In the genomic region with DNA sequence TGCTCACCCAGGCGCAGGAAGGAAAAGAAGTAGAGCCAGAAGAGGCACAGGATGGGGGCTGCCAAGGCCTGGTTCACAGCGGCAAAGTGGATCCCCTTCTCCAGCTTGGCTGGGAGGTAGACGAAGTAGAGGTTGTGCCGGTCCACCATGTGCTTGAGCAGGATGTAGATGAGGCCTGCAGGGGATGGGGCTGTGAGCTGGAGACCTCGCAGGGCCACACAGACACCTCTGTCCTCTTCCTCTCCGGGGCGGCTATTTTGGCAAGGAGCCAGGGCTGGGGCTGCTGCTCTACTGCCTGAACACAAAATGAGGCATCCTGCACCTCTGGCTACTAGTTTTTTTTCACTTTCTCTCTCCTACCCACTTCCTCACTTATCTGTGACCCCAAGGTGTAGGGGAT, we compare ENCODE assay signal across 8 cellular contexts. TPM values are rescaled to one million over a fixed set of nuclear protein-coding genes. Genes with fewer than 3 reads are reported as not detected.
DNase-seq lines count a peak whose midpoint lies in the region; ATAC-seq, FAIRE-seq and TF ChIP-seq lines count a peak whose summit lies in the region.

No MANE protein-coding gene starts in this region.

- CTCF ChIA-PET in activated CD8-positive, alpha-beta memory T cell treated with anti-CD3 and anti-CD28 coated beads, Interleukin-2, amount 10 ng/mL, durations not matched to agents 7 days and 5 days (lab: Charles Lee): interaction anchor here (1.1 to 1.5 kb wide), 3 partner anchors 61 to 375 kb away, joined by 3 to 4 read pairs (median 3); a partner anchor contains a TSS
- CTCF ChIA-PET in GM10248 (lab: Yijun Ruan, JAX): interaction anchor here (0.9 kb wide), 1 partner anchor 73 kb away, joined by 3 read pairs; a partner anchor contains a TSS

- no peaks in the 10 kb centered on the region for H3K27me3 Mint-ChIP-seq in activated CD8-positive, alpha-beta memory T cell treated with anti-CD3 and anti-CD28 coated beads, Interleukin-2, amount 10 ng/mL, durations not matched to agents 7 days and 5 days

- peak overlapping the region in 2 of 5 donors; percentile 26 to 40 for H3K27ac ChIP-seq in stomach

- H3K4me3 Mint-ChIP-seq in activated CD8-positive, alpha-beta memory T cell treated with anti-CD3 and anti-CD28 coated beads, Interleukin-2, amount 10 ng/mL, durations not matched to agents 7 days and 5 days: no peak overlapping the region

- POLR2A ChIA-PET in GM10248 (lab: Yijun Ruan, JAX): no interaction called here

- H3K4me1 ChIP-seq in stomach: peaks cover 25 to 59% (median 35%) of the 10 kb centered on the region in 4 donors

- peak; percentile 75 for DNase-seq in activated gamma-delta T cell treated with Interleukin-2 at 50 U/mL for 16 hours
- DNase-seq in activated gamma-delta T cell (lab: John Stamatoyannopoulos, UW): no peak
- peak; percentile 58 for DNase-seq in activated CD8-positive, alpha-beta memory T cell treated with anti-CD3 and anti-CD28 coated beads, Interleukin-2, amount 10 ng/mL, durations not matched to agents 7 days and 5 days
- DNase-seq in left ventricle myocardium superior: peak; percentile 69
- peak; percentile 34 for DNase-seq in stomach
- DNase-seq in GM12891 (ENCODE audit: insufficient read length, low spot score): no peak
- DNase-seq in GM10248 (ENCODE audit: extremely low spot score): no peak

- peak; percentile 25 for ATAC-seq in activated CD8-positive, alpha-beta memory T cell treated with anti-CD3 and anti-CD28 coated beads, Interleukin-2, amount 10 ng/mL, durations not matched to agents 7 days and 5 days
- ATAC-seq in left ventricle myocardium superior: no peak
- ATAC-seq in HG02610 (IDR thresholded peaks at IDR 0.05; ENCODE audit: unreplicated experiment): no peak

- TF ChIP-seq POLR2A in stomach (IDR thresholded peaks at IDR 0.05): no peak
- TF ChIP-seq POLR2A in GM12891 (IDR thresholded peaks at IDR 0.05; ENCODE audit: low read depth, low read length): no peak

- H3K36me3 ChIP-seq in stomach: peaks cover 57 to 100% (median 99%) of the 10 kb centered on the region in 4 donors

- no peaks in the 10 kb centered on the region for H3K9me3 ChIP-seq in stomach

- 54 to 78% (median 59%) methylated on average over 7 of the region's 7 CpGs for WGBS in stomach, 5 donors

- no peak for TF ChIP-seq EP300 in stomach (IDR thresholded peaks at IDR 0.05)

- peaks cover 43% of the 10 kb centered on the region for H3K4me1 Mint-ChIP-seq in activated CD8-positive, alpha-beta memory T cell treated with anti-CD3 and anti-CD28 coated beads, Interleukin-2, amount 10 ng/mL, durations not matched to agents 7 days and 5 days

- intact Hi-C loops in left ventricle myocardium superior (cut with micrococcal nuclease) (no loop called here), stomach (cut with DNase I; ENCODE audit: low total_unique reads) (no loop called here)

- H3K36me3 Mint-ChIP-seq in activated CD8-positive, alpha-beta memory T cell treated with anti-CD3 and anti-CD28 coated beads, Interleukin-2, amount 10 ng/mL, durations not matched to agents 7 days and 5 days: peaks cover 41% of the 10 kb centered on the region

- no peaks in the 10 kb centered on the region for H3K27me3 ChIP-seq in stomach

- TF ChIP-seq CTCF in stomach (IDR thresholded peaks at IDR 0.05): no peak
- TF ChIP-seq CTCF in GM10248 (IDR thresholded peaks at IDR 0.05; ENCODE audit: control extremely low read depth, extremely low read depth, low read depth, missing control alignments): no peak

- FAIRE-seq in GM12891 (lab: Jason Lieb, UNC): no peak

- no peak overlapping the region for H3K27ac Mint-ChIP-seq in activated CD8-positive, alpha-beta memory T cell treated with anti-CD3 and anti-CD28 coated beads, Interleukin-2, amount 10 ng/mL, durations not matched to agents 7 days and 5 days

- H3K9me3 Mint-ChIP-seq in activated CD8-positive, alpha-beta memory T cell treated with anti-CD3 and anti-CD28 coated beads, Interleukin-2, amount 10 ng/mL, durations not matched to agents 7 days and 5 days (ENCODE audit: low read depth): no peaks in the 10 kb centered on the region

- H3K4me3 ChIP-seq in stomach: no peak overlapping the region

TF ChIP-seq in GM12891, 5 proteins besides CTCF, POLR2A, EP300 and RAD21:
- TF ChIP-seq POLR2AphosphoS5 (IDR thresholded peaks at IDR 0.05; ENCODE audit: low read depth, low read length): no peak
TF ChIP-seq in GM12891: peak in this region for 0.

RNA-seq across cellular contexts. Expression of a gene that starts 32.3 kb away (rescaled TPM):
- total RNA-seq in activated CD8-positive, alpha-beta memory T cell treated with anti-CD3 and anti-CD28 coated beads, Interleukin-2, amount 10 ng/mL, durations not matched to agents 7 days and 5 days: 10 to 100 TPM; 50.4 to 58.7 TPM
- 30.7 TPM for total RNA-seq in left ventricle myocardium superior
- total RNA-seq in stomach: 100 to 1,000 TPM in 3 of 5 donors, 10 to 100 TPM in 2; 82.6 to 208 (median 101) TPM
- polyA plus RNA-seq in stomach: 10 to 100 TPM in 2 of 3 donors, 1 to 10 TPM in 1; 5.3 to 25.7 (median 22.8) TPM
- 9.0 TPM for polyA plus RNA-seq in GM12891 (2012; ENCODE audit: low read depth, missing spikeins)

RNA-seq across cellular contexts. Expression of a gene that starts 39.0 kb away (rescaled TPM):
- total RNA-seq in activated CD8-positive, alpha-beta memory T cell treated with anti-CD3 and anti-CD28 coated beads, Interleukin-2, amount 10 ng/mL, durations not matched to agents 7 days and 5 days: not detected
- not detected for total RNA-seq in left ventricle myocardium superior
- 100 to 1,000 TPM in 1 of 5 donors, under 1 TPM in 1, not detected in 3; 0.55 to 499 TPM for total RNA-seq in stomach
- under 1 TPM; 0.37 to 0.73 (median 0.61) TPM for polyA plus RNA-seq in stomach
- 0.06 TPM for polyA plus RNA-seq in GM12891 (2012; ENCODE audit: low read depth, missing spikeins)

RNA-seq across cellular contexts. Expression of a gene that starts 40.0 kb away (rescaled TPM):
- under 1 TPM; 0.68 to 0.85 TPM for total RNA-seq in activated CD8-positive, alpha-beta memory T cell treated with anti-CD3 and anti-CD28 coated beads, Interleukin-2, amount 10 ng/mL, durations not matched to agents 7 days and 5 days
- total RNA-seq in left ventricle myocardium superior: 76.8 TPM
- 10 to 100 TPM; 13.0 to 94.6 (median 42.6) TPM for total RNA-seq in stomach
- 10 to 100 TPM; 19.9 to 69.6 (median 26.1) TPM for polyA plus RNA-seq in stomach
- polyA plus RNA-seq in GM12891 (2012; ENCODE audit: low read depth, missing spikeins): 1.1 TPM

Comparison
In these comparisons a context has a peak if more than half of its experiments do, and no peak if none do; other contexts are left out.
1. DNase-seq: peak in activated gamma-delta T cell treated with Interleukin-2 at 50 U/mL for 16 hours (single experiment), activated CD8-positive, alpha-beta memory T cell treated with anti-CD3 and anti-CD28 coated beads, Interleukin-2, amount 10 ng/mL, durations not matched to agents 7 days and 5 days (single experiment), left ventricle myocardium superior (single experiment) and stomach (single experiment); none in activated gamma-delta T cell (single experiment), GM12891 (single experiment) and GM10248 (single experiment).
2. RNA of a gene that starts 40.0 kb away (total RNA-seq): 76.8 TPM in left ventricle myocardium superior (single experiment) and 13.0 to 94.6 TPM in stomach; 0.68 to 0.85 TPM in activated CD8-positive, alpha-beta memory T cell treated with anti-CD3 and anti-CD28 coated beads, Interleukin-2, amount 10 ng/mL, durations not matched to agents 7 days and 5 days; every median in the first group is over 4 times any median in the second.